Comparison of ENCODE assay signal across 9 cellular contexts in the genomic region with DNA sequence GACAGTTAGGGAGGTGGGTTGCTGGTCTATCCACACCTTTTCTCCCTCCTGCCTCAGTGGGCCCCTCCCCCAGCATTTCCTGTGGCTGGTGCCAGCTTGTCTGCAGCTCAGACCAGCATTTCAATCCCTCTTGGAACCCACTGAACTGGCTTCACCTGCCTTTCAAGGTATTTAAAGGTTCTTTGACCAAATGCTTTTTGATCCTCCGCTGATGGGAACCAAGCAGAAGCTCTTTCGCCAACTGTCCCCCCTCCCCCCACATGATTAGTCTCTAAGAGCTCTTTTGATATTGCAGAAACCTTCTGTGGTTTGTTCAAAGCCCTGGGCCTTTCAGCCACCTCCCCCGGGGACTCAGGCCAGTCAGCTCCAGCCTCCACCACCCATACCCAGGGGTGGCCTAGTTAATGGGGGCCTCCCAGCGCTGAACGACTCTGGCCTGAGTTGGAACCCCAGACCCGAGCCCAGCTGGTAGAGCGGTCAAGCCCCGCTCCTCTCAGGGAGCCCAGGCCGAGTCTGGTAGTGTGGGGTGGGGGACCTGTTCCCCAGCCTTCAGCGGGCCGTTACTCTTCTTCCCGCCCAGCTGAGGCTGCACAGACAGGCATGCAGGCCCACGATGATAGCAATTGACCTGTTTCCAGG. TPM values are rescaled to one million over a fixed set of nuclear protein-coding genes. Genes with fewer than 3 reads are reported as not detected.
DNase-seq lines count a peak whose midpoint lies in the region; ATAC-seq and TF ChIP-seq lines count a peak whose summit lies in the region.
"Had no signal": no experiment of that assay in that cellular context is flagged by ENCODE, and none has a peak within 500 bp of the region (broad histone marks: within the 10 kb centered on the region; RNA-seq: fewer than 3 reads in every experiment).

No MANE protein-coding gene starts in this region.

- H3K27me3 ChIP-seq in hepatocyte (no peaks in the 10 kb centered on the region), suprapubic skin (no peaks in the 10 kb centered on the region)

- H3K79me2 ChIP-seq in hepatocyte, result no peaks in the 10 kb centered on the region

- H3K27ac ChIP-seq in hepatocyte (peak overlapping the region; percentile 70), suprapubic skin (no peak overlapping the region)
- H3K27ac ChIP-seq: neutrophil had no signal

- peaks cover 19% of the 10 kb centered on the region for H3K4me1 ChIP-seq in hepatocyte (ENCODE audit: insufficient read depth)
- H3K4me1 ChIP-seq in suprapubic skin, result peaks cover 28% of the 10 kb centered on the region

- ATAC-seq in HG03095 (IDR thresholded peaks at IDR 0.05; ENCODE audit: unreplicated experiment), result no peak
- ATAC-seq in HG03571 (IDR thresholded peaks at IDR 0.05; ENCODE audit: unreplicated experiment), result no peak

- peak overlapping the region; percentile 91 for H3K4me2 ChIP-seq in hepatocyte

- 38% methylated on average over 13 of the region's 13 CpGs for WGBS in hepatocyte (ENCODE audit: low lambda C conversion rate, missing lambda C conversion rate)
- WGBS in suprapubic skin, result 54% methylated on average over 9 of the region's 13 CpGs

- H3K9me2 ChIP-seq in hepatocyte (replicated peaks; ENCODE audit: insufficient read depth), result no peaks in the 10 kb centered on the region

- no peaks in the 10 kb centered on the region for H3K36me3 ChIP-seq in hepatocyte (replicated peaks; ENCODE audit: insufficient read depth, low read depth)
- H3K36me3 ChIP-seq in suprapubic skin, result no peaks in the 10 kb centered on the region
- H3K36me3 ChIP-seq: neutrophil had no signal

- H3K9me3 ChIP-seq in hepatocyte (ENCODE audit: low read depth) (no peaks in the 10 kb centered on the region), suprapubic skin (no peaks in the 10 kb centered on the region)
- H3K9me3 ChIP-seq: neutrophil had no signal

- no peak overlapping the region for H2AFZ ChIP-seq in hepatocyte

- peak; percentile 13 for DNase-seq in GM12865 (ENCODE audit: low read depth)
- peak; percentile 40 for DNase-seq in NCI-H69 (lab: John Stamatoyannopoulos, UW)
- DNase-seq in hepatocyte (ENCODE audit: low spot score), result peak; percentile 39
- no peak for DNase-seq in suprapubic skin (ENCODE audit: low spot score in 2 of 2)
- DNase-seq in activated naive CD4-positive, alpha-beta T cell treated with anti-CD3 and anti-CD28 coated beads, Interleukin-2, amount 50 U/mL, for 16 hours, result no peak
- DNase-seq: NK-92 treated with Interleukin-12 subunit alpha and Interleukin-12 subunit beta, amount 100 ng/mL, for 24 hours had no signal

- TF ChIP-seq EP300 in suprapubic skin (IDR thresholded peaks at IDR 0.05), result no peak

- H4K20me1 ChIP-seq in hepatocyte (ENCODE audit: insufficient read depth, poor library complexity, severe bottlenecking), result no peaks in the 10 kb centered on the region

- no peak for TF ChIP-seq CTCF in GM12865 (IDR thresholded peaks at IDR 0.05; ENCODE audit: insufficient read depth, low read depth, low read length, missing control alignments)
- no peak for TF ChIP-seq CTCF in hepatocyte (IDR thresholded peaks at IDR 0.05; ENCODE audit: poor library complexity)
- TF ChIP-seq CTCF in suprapubic skin (IDR thresholded peaks at IDR 0.05), result no peak

- H3K4me3 ChIP-seq in GM12865 (ENCODE audit: low read depth, low read length), result no peak overlapping the region
- H3K4me3 ChIP-seq in hepatocyte, result no peak overlapping the region
- peak overlapping the region; percentile 51 for H3K4me3 ChIP-seq in suprapubic skin

- TF ChIP-seq POLR2A in suprapubic skin (IDR thresholded peaks at IDR 0.05), result no peak

RNA-seq across cellular contexts. Expression of gene SYT7, which starts 6.0 kb away (rescaled TPM):
- total RNA-seq in hepatocyte (13.5 and 15.5 TPM in 2 replicates), suprapubic skin (1 to 10 TPM; 5.4 to 8.4 (median 7.5) TPM)
- polyA plus RNA-seq in hepatocyte, result 8.7 and 11.3 TPM in 2 replicates

Comparison
In these comparisons a context has a peak if more than half of its experiments do, and no peak if none do; other contexts are left out.
1. DNase-seq: peak in GM12865 (single experiment), NCI-H69 (single experiment) and hepatocyte (single experiment); none in suprapubic skin (0 of 2) and activated naive CD4-positive, alpha-beta T cell treated with anti-CD3 and anti-CD28 coated beads, Interleukin-2, amount 50 U/mL, for 16 hours (single experiment).